ENCODE assay signal across 23 cellular contexts in the genomic region with DNA sequence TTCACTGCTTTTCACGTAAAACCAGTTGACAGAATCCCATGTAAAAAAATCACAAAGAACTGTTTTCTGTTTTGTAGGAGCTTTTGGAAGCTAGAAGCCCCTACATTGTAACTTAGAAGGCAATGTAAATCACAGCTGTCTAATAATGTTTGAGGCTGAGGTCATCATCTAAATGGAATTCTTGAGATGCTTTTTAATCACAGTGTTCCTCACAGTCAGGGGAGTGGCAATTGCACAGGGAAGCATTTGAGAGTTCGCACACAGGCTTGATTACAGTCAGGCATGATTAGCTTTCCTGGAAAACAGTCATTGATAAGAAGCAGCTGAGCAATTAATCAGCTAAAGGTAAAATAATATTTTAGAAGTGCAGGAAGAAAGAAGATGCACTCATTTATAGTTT. TPM values are rescaled to one million over a fixed set of nuclear protein-coding genes. Genes with fewer than 3 reads are reported as not detected.
DNase-seq lines count a peak whose midpoint lies in the region; ATAC-seq and TF ChIP-seq lines count a peak whose summit lies in the region.
"Had no signal": no experiment of that assay in that cellular context is flagged by ENCODE, and none has a peak within 500 bp of the region (broad histone marks: within the 10 kb centered on the region; RNA-seq: fewer than 3 reads in every experiment).

No MANE protein-coding gene starts in this region.

- H3K27ac ChIP-seq in GM23248: no peak overlapping the region
- H3K27ac ChIP-seq: BLaER1, neutrophil, testis had no signal

- no peak overlapping the region for H3K9ac ChIP-seq in GM23248
- H3K9ac ChIP-seq: BLaER1 had no signal

- 0 out of 2 replicates have a peak, but pooled peaks cover 5% of the 10 kb centered on the region for H3K4me1 ChIP-seq in GM23248 (ENCODE audit: insufficient read depth)
- H3K4me1 ChIP-seq: BLaER1, testis had no signal

- no peaks in the 10 kb centered on the region for H3F3A ChIP-seq in GM23248 (ENCODE audit: insufficient read depth)

- 21 to 27% methylated on average over 2 of the region's 2 CpGs for WGBS in GM23248 (ENCODE audit: low coverage in 1 of 2, low lambda C conversion rate in 2 of 2, missing lambda C conversion rate in 2 of 2), 2 experiments

- H2AFZ ChIP-seq in GM23248: no peak overlapping the region

- H4K20me1 ChIP-seq in GM23248 (ENCODE audit: insufficient read depth): no peaks in the 10 kb centered on the region
- H4K20me1 ChIP-seq: BLaER1 had no signal

- intact Hi-C loops in left colon (cut with DNase I, micrococcal nuclease) (no loop called here), CD14-positive monocyte (cut with micrococcal nuclease) (no loop called here)

- no peaks in the 10 kb centered on the region for H3K79me2 ChIP-seq in GM23248 (ENCODE audit: insufficient read depth)

- no peaks in the 10 kb centered on the region for H3K9me3 Mint-ChIP-seq in CD14-positive monocyte
- H3K9me3 Mint-ChIP-seq: immature natural killer cell had no signal

- H3K27me3 ChIP-seq in GM23248 (replicated peaks; ENCODE audit: insufficient read depth): peaks cover 20% of the 10 kb centered on the region
- H3K27me3 ChIP-seq: BLaER1, testis had no signal

- H3K9me2 ChIP-seq in GM23248 (ENCODE audit: insufficient read depth): no peaks in the 10 kb centered on the region

- no peak overlapping the region for H3K27ac Mint-ChIP-seq in CD14-positive monocyte
- H3K27ac Mint-ChIP-seq: immature natural killer cell had no signal

- no peaks in the 10 kb centered on the region for H3K36me3 Mint-ChIP-seq in CD14-positive monocyte
- H3K36me3 Mint-ChIP-seq: immature natural killer cell had no signal

- peak; percentile 26 for ATAC-seq in left colon
- no peak for ATAC-seq in HG03521 (IDR thresholded peaks at IDR 0.05; ENCODE audit: unreplicated experiment)

- no peaks in the 10 kb centered on the region for H3K9me3 ChIP-seq in GM23248 (ENCODE audit: low read depth)
- H3K9me3 ChIP-seq: BLaER1, neutrophil, testis had no signal

- no peak overlapping the region for H3K4me2 ChIP-seq in GM23248 (ENCODE audit: unreplicated experiment)
- H3K4me2 ChIP-seq: BLaER1 had no signal

- peaks cover 7 to 21% (median 15%) of the 10 kb centered on the region in 3 donors for H3K27me3 Mint-ChIP-seq in CD14-positive monocyte (ENCODE audit: low read depth in 3 of 3)

- no peaks in the 10 kb centered on the region for H3K36me3 ChIP-seq in GM23248 (ENCODE audit: low read depth)
- H3K36me3 ChIP-seq: BLaER1, neutrophil had no signal

- H3K4me3 Mint-ChIP-seq in CD14-positive monocyte: no peak overlapping the region
- H3K4me3 Mint-ChIP-seq: immature natural killer cell had no signal

- no peaks in the 10 kb centered on the region for H3K4me1 Mint-ChIP-seq in CD14-positive monocyte
- H3K4me1 Mint-ChIP-seq: immature natural killer cell had no signal

- in situ Hi-C loops in GM23248 (cut with MboI): no loop called here

- DNase-seq in AG08396 (ENCODE audit: low spot score) (peak; percentile 22), GM23248 (peak; percentile 23), amniotic epithelial cell (ENCODE audit: low read depth) (peak; percentile 17), left colon (no peak), CD14-positive monocyte (ENCODE audit: low spot score) (no peak), islet precursor cell (no peak), NCI-H187 (lab: John Stamatoyannopoulos, UW) (no peak)
- DNase-seq: activated effector memory CD4-positive, alpha-beta T cell treated with anti-CD3 and anti-CD28 coated beads, Interleukin-2, amount 50 U/mL, for 16 hours; aorta; cortex of kidney; DMS53; immature natural killer cell; KG1; NCI-H1092 treated with DMSO at 0.1 percent for 48 hours; SIG-M5; stimulated activated CD4-positive, alpha-beta T cell treated with anti-CD3 and anti-CD28 coated beads, Interleukin-4, amount 100 ng/mL, for 1 hour; stimulated activated CD8-positive, alpha-beta memory T cell treated with anti-CD3 and anti-CD28 coated beads, Interleukin-4, amount 100 ng/mL, for 48 hours; T1000; testis had no signal

- no peak overlapping the region for H3K4me3 ChIP-seq in GM23248
- H3K4me3 ChIP-seq: BLaER1, testis had no signal

- TF ChIP-seq CTCF in CD14-positive monocyte (IDR thresholded peaks at IDR 0.05): no peak

RNA-seq across cellular contexts. Expression of a gene that starts 2.9 kb away (rescaled TPM):
- not detected in 2 replicates for total RNA-seq in GM23248 (2014; rRNA removed; shearing (Covaris generic))
- polyA plus RNA-seq in GM23248 (2016; fragmentation: Nextera tagmentation; extraction: Ambion mirVana) (not detected in 2 replicates), CD14-positive monocyte (not detected)
- 10 to 100 TPM in 1 of 2 donors, 1 to 10 TPM in 1; 2.3 to 15.2 TPM for total RNA-seq in left colon
- total RNA-seq: aorta, epithelial cell of proximal tubule had no signal
- polyA plus RNA-seq: aorta, immature natural killer cell had no signal

Comparison
In these comparisons a context has a peak if more than half of its experiments do, and no peak if none do; other contexts are left out.
1. DNase-seq: peak in AG08396 (single experiment), GM23248 (single experiment) and amniotic epithelial cell (single experiment); none in left colon (0 of 2), CD14-positive monocyte (single experiment), islet precursor cell (single experiment) and NCI-H187 (0 of 2).